Comparison of ENCODE assay signal across 8 cellular contexts in genomic region chr21:46184625-46185555, GRCh38. TPM values are rescaled to one million over a fixed set of nuclear protein-coding genes. Genes with fewer than 3 reads are reported as not detected.
DNase-seq lines count a peak whose midpoint lies in the region; ATAC-seq and TF ChIP-seq lines count a peak whose summit lies in the region.

No MANE protein-coding gene starts in this region.

- H3K27me3 Mint-ChIP-seq in neural crest cell (ENCODE audit: low read depth) = no peaks in the 10 kb centered on the region

- peak overlapping the region; percentile 93 for H3K4me3 ChIP-seq in Jurkat, Clone E6-1 (ENCODE audit: low read length)
- H3K4me3 ChIP-seq in foreskin fibroblast (ENCODE audit: low read depth in 1 of 2, low read length in 2 of 2) = peak overlapping the region; percentile 53 to 79

- TF ChIP-seq CTCF in foreskin fibroblast (IDR thresholded peaks at IDR 0.05; ENCODE audit: low read depth, low read length) (no peak), neural crest cell (conservative IDR thresholded peaks at IDR 0.05) (no peak)

- H3K36me3 Mint-ChIP-seq in neural crest cell (ENCODE audit: low read depth) = peaks cover 10% of the 10 kb centered on the region

- H3K4me3 Mint-ChIP-seq in neural crest cell = peak overlapping the region; percentile 90

- H3K4me1 Mint-ChIP-seq in neural crest cell = peaks cover 44% of the 10 kb centered on the region

- peak overlapping the region; percentile 96 for H3K27ac Mint-ChIP-seq in neural crest cell (ENCODE audit: unreplicated experiment)

- peak; percentile 11 for TF ChIP-seq POLR2A in GM10847 (IDR thresholded peaks at IDR 0.05; ENCODE audit: extremely low read depth, insufficient read length)

- peak; percentile 87 for DNase-seq in Jurkat, Clone E6-1 (ENCODE audit: low read depth, low spot score)
- DNase-seq in SHP77 treated with DMSO at 0.1 percent for 48 hours (lab: John Stamatoyannopoulos, UW) (peak; percentile 66), foreskin fibroblast (peak; percentile 86 to 91), neural crest cell (ENCODE audit: low read depth, low spot score) (peak; percentile 64)
- DNase-seq in activated gamma-delta T cell treated with anti-CD3 and anti-CD28 coated beads, Interleukin-2, amount 50 U/mL, for 16 hours (ENCODE audit: low read depth) = peak; percentile 50
- DNase-seq in stimulated activated naive CD8-positive, alpha-beta T cell treated with anti-CD3 and anti-CD28 coated beads, Interleukin-15, Interleukin-2, amounts not matched to agents 100 U/mL and 50 U/mL, for 24 hours = peak; percentile 64

- peak; percentile 75 for ATAC-seq in stimulated activated naive CD8-positive, alpha-beta T cell treated with anti-CD3 and anti-CD28 coated beads, Interleukin-15, Interleukin-2, amounts not matched to agents 100 U/mL and 50 U/mL, for 24 hours
- ATAC-seq in HG02623 (IDR thresholded peaks at IDR 0.05; ENCODE audit: unreplicated experiment) = no peak

- no peaks in the 10 kb centered on the region for H3K9me3 Mint-ChIP-seq in neural crest cell

RNA-seq across cellular contexts. Expression of gene SPATC1L, which starts 0.6 kb away (rescaled TPM):
- 26.8 TPM for polyA plus RNA-seq in Jurkat, Clone E6-1 (2012; ENCODE audit: insufficient read depth, insufficient read length)
- 27.5 and 28.1 TPM in 2 replicates for total RNA-seq in neural crest cell

RNA-seq across cellular contexts. Expression of gene FTCD, which starts 29.5 kb away (rescaled TPM):
- not detected for polyA plus RNA-seq in Jurkat, Clone E6-1 (2012; ENCODE audit: insufficient read depth, insufficient read length)
- total RNA-seq in neural crest cell = 1.4 and 1.8 TPM in 2 replicates

RNA-seq across cellular contexts. Expression of gene LSS, which starts 43.7 kb away (rescaled TPM):
- 70.2 TPM for polyA plus RNA-seq in Jurkat, Clone E6-1 (2012; ENCODE audit: insufficient read depth, insufficient read length)
- total RNA-seq in neural crest cell = 218 and 225 TPM in 2 replicates
